In the genomic region with DNA sequence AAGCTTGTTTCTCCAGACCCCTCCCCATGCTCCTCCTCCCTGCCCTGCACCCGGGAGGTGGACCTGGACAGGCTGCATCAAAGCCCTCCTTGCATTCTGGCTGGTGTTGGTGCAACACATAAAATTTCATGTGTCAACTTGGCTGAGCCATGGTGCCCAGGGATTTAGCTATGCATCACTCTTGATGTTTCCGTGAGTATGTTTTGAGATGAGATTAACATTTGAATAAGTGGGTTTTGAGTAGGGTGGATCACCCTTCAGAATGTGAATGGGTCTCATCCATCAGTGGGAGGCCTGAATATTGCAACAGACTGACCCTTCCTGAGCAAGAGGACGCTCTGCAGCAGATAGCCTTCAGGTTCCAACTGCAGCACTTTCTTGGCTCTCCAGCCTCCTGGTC, we compare ENCODE assay signal across 1 cellular context.
TF ChIP-seq lines count a peak whose summit lies in the region.

No MANE protein-coding gene starts in this region.

TF ChIP-seq in GM12878, 131 proteins besides CTCF, POLR2A, EP300 and RAD21:
- TF ChIP-seq NFIC (IDR thresholded peaks at IDR 0.05; ENCODE audit: low read depth, low read length) (no peak), CUX1 (IDR thresholded peaks at IDR 0.05; ENCODE audit: insufficient replicate concordance, low read depth, low read length) (no peak)
TF ChIP-seq in GM12878: peak in this region for 0.
